In the genomic region with DNA sequence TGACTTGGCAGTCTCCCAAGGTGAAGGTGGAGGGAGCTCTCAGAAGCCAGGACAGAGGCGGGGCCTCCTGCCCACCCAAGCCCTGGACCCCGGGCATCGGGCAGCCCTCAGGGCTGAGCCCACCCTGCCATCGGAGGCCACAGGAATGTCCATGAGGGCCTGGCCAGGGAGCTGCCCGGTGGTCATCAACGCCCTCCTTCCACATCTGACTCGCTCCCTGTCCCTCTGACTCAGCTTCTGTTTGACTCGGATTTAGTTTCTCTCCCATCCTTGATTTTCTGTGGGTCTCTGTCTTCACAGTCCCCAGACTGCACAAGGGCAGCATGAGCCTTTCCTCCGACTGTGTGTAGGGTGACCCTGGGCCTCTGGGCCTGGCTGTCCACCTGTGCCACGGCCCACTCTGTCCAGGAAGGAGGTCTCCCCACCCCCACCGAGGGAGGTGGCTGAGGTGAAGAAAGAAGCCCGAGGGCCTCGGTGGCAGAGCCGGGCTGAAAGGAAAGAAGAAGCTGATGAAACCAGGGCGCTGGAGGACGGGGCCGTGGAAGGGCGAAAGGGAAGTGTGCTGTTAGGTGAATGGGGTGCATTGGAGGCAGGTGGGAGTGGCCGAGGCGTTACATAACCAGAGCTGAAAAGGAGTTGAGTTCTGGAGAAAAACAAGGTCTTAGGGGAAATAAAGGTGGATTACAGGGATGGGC, we compare ENCODE assay signal across 1 cellular context.
TF ChIP-seq lines count a peak whose summit lies in the region.

No MANE protein-coding gene starts in this region.

TF ChIP-seq in K562, 482 proteins besides CTCF, POLR2A, EP300 and RAD21:
- TF ChIP-seq ZNF239 (CRISPR knock-in tag; IDR thresholded peaks at IDR 0.05) (no peak), POLR2B (IDR thresholded peaks at IDR 0.05; ENCODE audit: low read depth, partially characterized antibody) (no peak), SNIP1 (IDR thresholded peaks at IDR 0.05; ENCODE audit: low read depth) (no peak), CTBP1 (IDR thresholded peaks at IDR 0.05; ENCODE audit: borderline replicate concordance) (0 out of 2 replicates have a peak, but pooled peaks have one; percentile 23), KLF13 (tag; IDR thresholded peaks at IDR 0.05; ENCODE audit: borderline replicate concordance, low read depth) (no peak), ZKSCAN8 (CRISPR knock-in tag; IDR thresholded peaks at IDR 0.05) (no peak), TSC22D4 (tag; IDR thresholded peaks at IDR 0.05) (no peak), ZBTB17 (CRISPR knock-in tag; IDR thresholded peaks at IDR 0.05) (no peak), IRF2 (CRISPR knock-in tag; IDR thresholded peaks at IDR 0.05) (no peak), ZNF316 (IDR thresholded peaks at IDR 0.05) (0 out of 2 replicates have a peak, but pooled peaks have one; percentile 5), TOE1 (IDR thresholded peaks at IDR 0.05; ENCODE audit: borderline replicate concordance) (no peak), TOE1 (CRISPR knock-in tag; IDR thresholded peaks at IDR 0.05; ENCODE audit: borderline replicate concordance, low read depth) (no peak), FOSL1 (tag; conservative IDR thresholded peaks at IDR 0.05) (0 out of 2 replicates have a peak, but pooled peaks have one; percentile 24), SRSF9 (IDR thresholded peaks at IDR 0.05; ENCODE audit: borderline replicate concordance, low read depth, low read length) (no peak), KHSRP (IDR thresholded peaks at IDR 0.05) (no peak), SRSF3 (IDR thresholded peaks at IDR 0.05; ENCODE audit: insufficient read depth, low read length) (no peak), NR2C2 (CRISPR knock-in tag; IDR thresholded peaks at IDR 0.05) (no peak), NR2C2 (tag; IDR thresholded peaks at IDR 0.05) (0 out of 2 replicates have a peak, but pooled peaks have one; percentile 29), RUNX1 (IDR thresholded peaks at IDR 0.05; ENCODE audit: low read depth) (no peak), ZNF695 (CRISPR knock-in tag; IDR thresholded peaks at IDR 0.05) (no peak), NFIC (IDR thresholded peaks at IDR 0.05) (0 out of 2 replicates have a peak, but pooled peaks have one; percentile 19), FOXA3 (CRISPR knock-in tag; conservative IDR thresholded peaks at IDR 0.05 in 1 of 2, IDR thresholded peaks at IDR 0.05 in 1 of 2) (no peak), COPS2 (conservative IDR thresholded peaks at IDR 0.05) (no peak), GABPB2 (CRISPR knock-in tag; conservative IDR thresholded peaks at IDR 0.05) (no peak), ZNF507 (tag; conservative IDR thresholded peaks at IDR 0.05) (no peak), ZNF780A (CRISPR knock-in tag; IDR thresholded peaks at IDR 0.05) (no peak), ZNF583 (CRISPR knock-in tag; IDR thresholded peaks at IDR 0.05) (no peak), ZNF589 (CRISPR knock-in tag; IDR thresholded peaks at IDR 0.05; ENCODE audit: low read depth) (no peak), MTA1 (IDR thresholded peaks at IDR 0.05; ENCODE audit: borderline replicate concordance) (no peak), THRAP3 (IDR thresholded peaks at IDR 0.05; ENCODE audit: borderline replicate concordance) (no peak)
- TF ChIP-seq, protein P1, sequence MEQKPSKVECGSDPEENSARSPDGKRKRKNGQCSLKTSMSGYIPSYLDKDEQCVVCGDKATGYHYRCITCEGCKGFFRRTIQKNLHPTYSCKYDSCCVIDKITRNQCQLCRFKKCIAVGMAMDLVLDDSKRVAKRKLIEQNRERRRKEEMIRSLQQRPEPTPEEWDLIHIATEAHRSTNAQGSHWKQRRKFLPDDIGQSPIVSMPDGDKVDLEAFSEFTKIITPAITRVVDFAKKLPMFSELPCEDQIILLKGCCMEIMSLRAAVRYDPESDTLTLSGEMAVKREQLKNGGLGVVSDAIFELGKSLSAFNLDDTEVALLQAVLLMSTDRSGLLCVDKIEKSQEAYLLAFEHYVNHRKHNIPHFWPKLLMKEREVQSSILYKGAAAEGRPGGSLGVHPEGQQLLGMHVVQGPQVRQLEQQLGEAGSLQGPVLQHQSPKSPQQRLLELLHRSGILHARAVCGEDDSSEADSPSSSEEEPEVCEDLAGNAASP (IDR thresholded peaks at IDR 0.05) = no peak
- TF ChIP-seq, protein P2, sequence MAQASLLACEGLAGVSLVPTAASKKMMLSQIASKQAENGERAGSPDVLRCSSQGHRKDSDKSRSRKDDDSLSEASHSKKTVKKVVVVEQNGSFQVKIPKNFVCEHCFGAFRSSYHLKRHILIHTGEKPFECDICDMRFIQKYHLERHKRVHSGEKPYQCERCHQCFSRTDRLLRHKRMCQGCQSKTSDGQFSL (CRISPR knock-in tag; IDR thresholded peaks at IDR 0.05) = no peak
- TF ChIP-seq, protein P2 (tag; IDR thresholded peaks at IDR 0.05) = no peak
- TF ChIP-seq, protein P3, sequence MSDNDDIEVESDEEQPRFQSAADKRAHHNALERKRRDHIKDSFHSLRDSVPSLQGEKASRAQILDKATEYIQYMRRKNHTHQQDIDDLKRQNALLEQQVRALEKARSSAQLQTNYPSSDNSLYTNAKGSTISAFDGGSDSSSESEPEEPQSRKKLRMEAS (CRISPR knock-in tag; IDR thresholded peaks at IDR 0.05) = no peak
- TF ChIP-seq, protein P4, sequence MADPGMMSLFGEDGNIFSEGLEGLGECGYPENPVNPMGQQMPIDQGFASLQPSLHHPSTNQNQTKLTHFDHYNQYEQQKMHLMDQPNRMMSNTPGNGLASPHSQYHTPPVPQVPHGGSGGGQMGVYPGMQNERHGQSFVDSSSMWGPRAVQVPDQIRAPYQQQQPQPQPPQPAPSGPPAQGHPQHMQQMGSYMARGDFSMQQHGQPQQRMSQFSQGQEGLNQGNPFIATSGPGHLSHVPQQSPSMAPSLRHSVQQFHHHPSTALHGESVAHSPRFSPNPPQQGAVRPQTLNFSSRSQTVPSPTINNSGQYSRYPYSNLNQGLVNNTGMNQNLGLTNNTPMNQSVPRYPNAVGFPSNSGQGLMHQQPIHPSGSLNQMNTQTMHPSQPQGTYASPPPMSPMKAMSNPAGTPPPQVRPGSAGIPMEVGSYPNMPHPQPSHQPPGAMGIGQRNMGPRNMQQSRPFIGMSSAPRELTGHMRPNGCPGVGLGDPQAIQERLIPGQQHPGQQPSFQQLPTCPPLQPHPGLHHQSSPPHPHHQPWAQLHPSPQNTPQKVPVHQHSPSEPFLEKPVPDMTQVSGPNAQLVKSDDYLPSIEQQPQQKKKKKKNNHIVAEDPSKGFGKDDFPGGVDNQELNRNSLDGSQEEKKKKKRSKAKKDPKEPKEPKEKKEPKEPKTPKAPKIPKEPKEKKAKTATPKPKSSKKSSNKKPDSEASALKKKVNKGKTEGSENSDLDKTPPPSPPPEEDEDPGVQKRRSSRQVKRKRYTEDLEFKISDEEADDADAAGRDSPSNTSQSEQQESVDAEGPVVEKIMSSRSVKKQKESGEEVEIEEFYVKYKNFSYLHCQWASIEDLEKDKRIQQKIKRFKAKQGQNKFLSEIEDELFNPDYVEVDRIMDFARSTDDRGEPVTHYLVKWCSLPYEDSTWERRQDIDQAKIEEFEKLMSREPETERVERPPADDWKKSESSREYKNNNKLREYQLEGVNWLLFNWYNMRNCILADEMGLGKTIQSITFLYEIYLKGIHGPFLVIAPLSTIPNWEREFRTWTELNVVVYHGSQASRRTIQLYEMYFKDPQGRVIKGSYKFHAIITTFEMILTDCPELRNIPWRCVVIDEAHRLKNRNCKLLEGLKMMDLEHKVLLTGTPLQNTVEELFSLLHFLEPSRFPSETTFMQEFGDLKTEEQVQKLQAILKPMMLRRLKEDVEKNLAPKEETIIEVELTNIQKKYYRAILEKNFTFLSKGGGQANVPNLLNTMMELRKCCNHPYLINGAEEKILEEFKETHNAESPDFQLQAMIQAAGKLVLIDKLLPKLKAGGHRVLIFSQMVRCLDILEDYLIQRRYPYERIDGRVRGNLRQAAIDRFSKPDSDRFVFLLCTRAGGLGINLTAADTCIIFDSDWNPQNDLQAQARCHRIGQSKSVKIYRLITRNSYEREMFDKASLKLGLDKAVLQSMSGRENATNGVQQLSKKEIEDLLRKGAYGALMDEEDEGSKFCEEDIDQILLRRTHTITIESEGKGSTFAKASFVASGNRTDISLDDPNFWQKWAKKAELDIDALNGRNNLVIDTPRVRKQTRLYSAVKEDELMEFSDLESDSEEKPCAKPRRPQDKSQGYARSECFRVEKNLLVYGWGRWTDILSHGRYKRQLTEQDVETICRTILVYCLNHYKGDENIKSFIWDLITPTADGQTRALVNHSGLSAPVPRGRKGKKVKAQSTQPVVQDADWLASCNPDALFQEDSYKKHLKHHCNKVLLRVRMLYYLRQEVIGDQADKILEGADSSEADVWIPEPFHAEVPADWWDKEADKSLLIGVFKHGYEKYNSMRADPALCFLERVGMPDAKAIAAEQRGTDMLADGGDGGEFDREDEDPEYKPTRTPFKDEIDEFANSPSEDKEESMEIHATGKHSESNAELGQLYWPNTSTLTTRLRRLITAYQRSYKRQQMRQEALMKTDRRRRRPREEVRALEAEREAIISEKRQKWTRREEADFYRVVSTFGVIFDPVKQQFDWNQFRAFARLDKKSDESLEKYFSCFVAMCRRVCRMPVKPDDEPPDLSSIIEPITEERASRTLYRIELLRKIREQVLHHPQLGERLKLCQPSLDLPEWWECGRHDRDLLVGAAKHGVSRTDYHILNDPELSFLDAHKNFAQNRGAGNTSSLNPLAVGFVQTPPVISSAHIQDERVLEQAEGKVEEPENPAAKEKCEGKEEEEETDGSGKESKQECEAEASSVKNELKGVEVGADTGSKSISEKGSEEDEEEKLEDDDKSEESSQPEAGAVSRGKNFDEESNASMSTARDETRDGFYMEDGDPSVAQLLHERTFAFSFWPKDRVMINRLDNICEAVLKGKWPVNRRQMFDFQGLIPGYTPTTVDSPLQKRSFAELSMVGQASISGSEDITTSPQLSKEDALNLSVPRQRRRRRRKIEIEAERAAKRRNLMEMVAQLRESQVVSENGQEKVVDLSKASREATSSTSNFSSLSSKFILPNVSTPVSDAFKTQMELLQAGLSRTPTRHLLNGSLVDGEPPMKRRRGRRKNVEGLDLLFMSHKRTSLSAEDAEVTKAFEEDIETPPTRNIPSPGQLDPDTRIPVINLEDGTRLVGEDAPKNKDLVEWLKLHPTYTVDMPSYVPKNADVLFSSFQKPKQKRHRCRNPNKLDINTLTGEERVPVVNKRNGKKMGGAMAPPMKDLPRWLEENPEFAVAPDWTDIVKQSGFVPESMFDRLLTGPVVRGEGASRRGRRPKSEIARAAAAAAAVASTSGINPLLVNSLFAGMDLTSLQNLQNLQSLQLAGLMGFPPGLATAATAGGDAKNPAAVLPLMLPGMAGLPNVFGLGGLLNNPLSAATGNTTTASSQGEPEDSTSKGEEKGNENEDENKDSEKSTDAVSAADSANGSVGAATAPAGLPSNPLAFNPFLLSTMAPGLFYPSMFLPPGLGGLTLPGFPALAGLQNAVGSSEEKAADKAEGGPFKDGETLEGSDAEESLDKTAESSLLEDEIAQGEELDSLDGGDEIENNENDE (IDR thresholded peaks at IDR 0.05; ENCODE audit: low read depth, low read length) = no peak
- TF ChIP-seq, protein P5, sequence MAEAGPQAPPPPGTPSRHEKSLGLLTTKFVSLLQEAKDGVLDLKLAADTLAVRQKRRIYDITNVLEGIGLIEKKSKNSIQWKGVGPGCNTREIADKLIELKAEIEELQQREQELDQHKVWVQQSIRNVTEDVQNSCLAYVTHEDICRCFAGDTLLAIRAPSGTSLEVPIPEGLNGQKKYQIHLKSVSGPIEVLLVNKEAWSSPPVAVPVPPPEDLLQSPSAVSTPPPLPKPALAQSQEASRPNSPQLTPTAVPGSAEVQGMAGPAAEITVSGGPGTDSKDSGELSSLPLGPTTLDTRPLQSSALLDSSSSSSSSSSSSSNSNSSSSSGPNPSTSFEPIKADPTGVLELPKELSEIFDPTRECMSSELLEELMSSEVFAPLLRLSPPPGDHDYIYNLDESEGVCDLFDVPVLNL (CRISPR knock-in tag; IDR thresholded peaks at IDR 0.05; ENCODE audit: low read depth) = no peak
- TF ChIP-seq, protein P6, sequence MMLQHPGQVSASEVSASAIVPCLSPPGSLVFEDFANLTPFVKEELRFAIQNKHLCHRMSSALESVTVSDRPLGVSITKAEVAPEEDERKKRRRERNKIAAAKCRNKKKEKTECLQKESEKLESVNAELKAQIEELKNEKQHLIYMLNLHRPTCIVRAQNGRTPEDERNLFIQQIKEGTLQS (IDR thresholded peaks at IDR 0.05) = peak; percentile 34; the same call in 1 of the 2 replicates
- TF ChIP-seq, protein P6 (CRISPR knock-in tag; conservative IDR thresholded peaks at IDR 0.05) = no peak
- TF ChIP-seq, protein P7, sequence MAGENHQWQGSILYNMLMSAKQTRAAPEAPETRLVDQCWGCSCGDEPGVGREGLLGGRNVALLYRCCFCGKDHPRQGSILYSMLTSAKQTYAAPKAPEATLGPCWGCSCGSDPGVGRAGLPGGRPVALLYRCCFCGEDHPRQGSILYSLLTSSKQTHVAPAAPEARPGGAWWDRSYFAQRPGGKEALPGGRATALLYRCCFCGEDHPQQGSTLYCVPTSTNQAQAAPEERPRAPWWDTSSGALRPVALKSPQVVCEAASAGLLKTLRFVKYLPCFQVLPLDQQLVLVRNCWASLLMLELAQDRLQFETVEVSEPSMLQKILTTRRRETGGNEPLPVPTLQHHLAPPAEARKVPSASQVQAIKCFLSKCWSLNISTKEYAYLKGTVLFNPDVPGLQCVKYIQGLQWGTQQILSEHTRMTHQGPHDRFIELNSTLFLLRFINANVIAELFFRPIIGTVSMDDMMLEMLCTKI (IDR thresholded peaks at IDR 0.05; ENCODE audit: partially characterized antibody) = no peak
- TF ChIP-seq, protein P8, sequence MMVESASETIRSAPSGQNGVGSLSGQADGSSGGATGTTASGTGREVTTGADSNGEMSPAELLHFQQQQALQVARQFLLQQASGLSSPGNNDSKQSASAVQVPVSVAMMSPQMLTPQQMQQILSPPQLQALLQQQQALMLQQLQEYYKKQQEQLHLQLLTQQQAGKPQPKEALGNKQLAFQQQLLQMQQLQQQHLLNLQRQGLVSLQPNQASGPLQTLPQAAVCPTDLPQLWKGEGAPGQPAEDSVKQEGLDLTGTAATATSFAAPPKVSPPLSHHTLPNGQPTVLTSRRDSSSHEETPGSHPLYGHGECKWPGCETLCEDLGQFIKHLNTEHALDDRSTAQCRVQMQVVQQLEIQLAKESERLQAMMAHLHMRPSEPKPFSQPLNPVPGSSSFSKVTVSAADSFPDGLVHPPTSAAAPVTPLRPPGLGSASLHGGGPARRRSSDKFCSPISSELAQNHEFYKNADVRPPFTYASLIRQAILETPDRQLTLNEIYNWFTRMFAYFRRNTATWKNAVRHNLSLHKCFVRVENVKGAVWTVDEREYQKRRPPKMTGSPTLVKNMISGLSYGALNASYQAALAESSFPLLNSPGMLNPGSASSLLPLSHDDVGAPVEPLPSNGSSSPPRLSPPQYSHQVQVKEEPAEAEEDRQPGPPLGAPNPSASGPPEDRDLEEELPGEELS (CRISPR knock-in tag; IDR thresholded peaks at IDR 0.05; ENCODE audit: borderline replicate concordance) = no peak
